ENCODE assay signal across 15 cellular contexts in the genomic region with DNA sequence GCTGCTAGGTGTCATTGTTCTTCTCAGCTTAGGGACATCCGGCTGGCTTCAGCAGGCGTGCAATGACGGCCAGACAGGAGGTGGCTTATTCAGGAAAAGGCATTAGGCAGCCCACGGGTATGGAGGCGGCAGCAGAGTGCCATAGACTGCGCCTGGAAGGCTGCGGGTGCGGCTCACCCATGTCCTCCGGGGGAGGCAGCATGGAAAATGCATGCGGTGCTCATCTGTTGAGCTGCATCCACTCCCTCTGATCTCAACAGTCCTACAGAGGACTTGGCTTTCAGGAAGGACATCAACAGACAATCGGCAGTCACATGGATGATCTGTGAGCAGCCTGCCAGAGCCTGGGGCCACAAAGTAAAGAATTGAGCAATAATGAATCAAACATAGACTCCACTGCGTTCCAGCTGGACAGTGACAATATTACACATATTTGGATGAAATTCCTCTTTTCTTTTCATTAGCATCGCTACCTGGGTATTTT. TPM values are rescaled to one million over a fixed set of nuclear protein-coding genes. Genes with fewer than 3 reads are reported as not detected.
A peak's percentile ranks its signal among the peaks of the same experiment; 100 is the strongest.
DNase-seq lines count a peak whose midpoint lies in the region; ATAC-seq and TF ChIP-seq lines count a peak whose summit lies in the region.
"Had no signal": no experiment of that assay in that cellular context is flagged by ENCODE, and none has a peak within 500 bp of the region (broad histone marks: within the 10 kb centered on the region; RNA-seq: fewer than 3 reads in every experiment).

No MANE protein-coding gene starts in this region.

- H3K27ac Mint-ChIP-seq in T-helper 17 cell, result no peak overlapping the region

- no peak overlapping the region for H3K4me3 ChIP-seq in esophagus squamous epithelium
- H3K4me3 ChIP-seq: left lung, SK-N-MC had no signal

- peaks cover 3 to 31% (median 16%) of the 10 kb centered on the region in 3 donors for H3K4me1 ChIP-seq in esophagus squamous epithelium

- peak in 4 of 6 experiments; percentile 11 to 63 (median 45) for TF ChIP-seq CTCF in esophagus squamous epithelium (IDR thresholded peaks at IDR 0.05)

- H3K27me3 Mint-ChIP-seq in T-helper 17 cell, result peaks cover 53% of the 10 kb centered on the region

- peaks cover 0 to 46% (median 0%) of the 10 kb centered on the region in 4 donors for H3K27me3 ChIP-seq in esophagus squamous epithelium

- no peak for TF ChIP-seq POLR2A in esophagus squamous epithelium (IDR thresholded peaks at IDR 0.05)

- no peaks in the 10 kb centered on the region for H3K36me3 ChIP-seq in esophagus squamous epithelium
- H3K36me3 ChIP-seq: left lung had no signal

- DNase-seq in SIG-M5 treated with dmso at 0.1 percent for 504 hours (lab: John Stamatoyannopoulos, UW; ENCODE audit: unreplicated experiment) (peak; percentile 59), SIG-M5 (lab: John Stamatoyannopoulos, UW) (no peak), NOMO-1 treated with DMSO at 0.1 percent for 48 hours (lab: John Stamatoyannopoulos, UW; ENCODE audit: unreplicated experiment) (peak; percentile 75), esophagus squamous epithelium (lab: John Stamatoyannopoulos, UW) (no peak), sciatic nerve (ENCODE audit: low spot score) (no peak), T-helper 17 cell (no peak), H4 (ENCODE audit: low spot score) (no peak)
- DNase-seq: left lung; NCI-H345; stimulated activated CD4-positive, alpha-beta T cell treated with anti-CD3 and anti-CD28 coated beads, Interleukin-4, amount 100 ng/mL, for 4 hours had no signal

- WGBS in esophagus squamous epithelium, 2 donors, result 11 to 40% methylated on average over 6 to 11 of the region's 13 CpGs

- H3K4me1 Mint-ChIP-seq in T-helper 17 cell, result peaks cover 9% of the 10 kb centered on the region

- intact Hi-C loops in esophagus squamous epithelium (cut with DNase I), result loop anchor here (10.0 kb wide), 3 partner anchors 99 to 289 kb away; partner anchors contain the start of gene ZBTB21
- intact Hi-C loops in sciatic nerve (cut with DNase I), result loop anchor here (10.0 kb wide), 1 partner anchor 509 kb away; no protein-coding TSS in a partner anchor

- no peak overlapping the region for H3K27ac ChIP-seq in esophagus squamous epithelium
- H3K27ac ChIP-seq: left lung, SK-N-MC had no signal

- no peaks in the 10 kb centered on the region for H3K9me3 ChIP-seq in esophagus squamous epithelium
- H3K9me3 ChIP-seq in T-helper 17 cell (ENCODE audit: control insufficient read depth, low read length, poor library complexity, severe bottlenecking), result no peaks in the 10 kb centered on the region
- H3K9me3 ChIP-seq: left lung had no signal

- no peak overlapping the region for H3K4me3 Mint-ChIP-seq in T-helper 17 cell

- peak; percentile 47 for ATAC-seq in sciatic nerve
- no peak for ATAC-seq in GM21367 (IDR thresholded peaks at IDR 0.05; ENCODE audit: unreplicated experiment)
- no peak for ATAC-seq in T-helper 17 cell
- ATAC-seq: left lung had no signal

- H3K36me3 Mint-ChIP-seq in T-helper 17 cell (ENCODE audit: low read depth), result peaks cover 2% of the 10 kb centered on the region

RNA-seq across cellular contexts. Expression of gene UMODL1, which starts 42.9 kb away (rescaled TPM):
- total RNA-seq in esophagus squamous epithelium, result not detected
- total RNA-seq in sciatic nerve, result not detected
- under 1 TPM; 0.23 to 0.99 TPM for total RNA-seq in T-helper 17 cell
- total RNA-seq in H4 (2014; rRNA removed; shearing (Covaris generic)), result not detected in 2 replicates
- total RNA-seq: A673, frontal cortex, omental fat pad had no signal

Comparison
In these comparisons a context has a peak if more than half of its experiments do, and no peak if none do; other contexts are left out.
1. DNase-seq: peak in SIG-M5 treated with dmso at 0.1 percent for 504 hours (single experiment) and NOMO-1 treated with DMSO at 0.1 percent for 48 hours (single experiment); none in SIG-M5 (single experiment), esophagus squamous epithelium (single experiment), sciatic nerve (single experiment), T-helper 17 cell (0 of 3) and H4 (single experiment).